ENCODE assay signal across 18 cellular contexts in the genomic region with DNA sequence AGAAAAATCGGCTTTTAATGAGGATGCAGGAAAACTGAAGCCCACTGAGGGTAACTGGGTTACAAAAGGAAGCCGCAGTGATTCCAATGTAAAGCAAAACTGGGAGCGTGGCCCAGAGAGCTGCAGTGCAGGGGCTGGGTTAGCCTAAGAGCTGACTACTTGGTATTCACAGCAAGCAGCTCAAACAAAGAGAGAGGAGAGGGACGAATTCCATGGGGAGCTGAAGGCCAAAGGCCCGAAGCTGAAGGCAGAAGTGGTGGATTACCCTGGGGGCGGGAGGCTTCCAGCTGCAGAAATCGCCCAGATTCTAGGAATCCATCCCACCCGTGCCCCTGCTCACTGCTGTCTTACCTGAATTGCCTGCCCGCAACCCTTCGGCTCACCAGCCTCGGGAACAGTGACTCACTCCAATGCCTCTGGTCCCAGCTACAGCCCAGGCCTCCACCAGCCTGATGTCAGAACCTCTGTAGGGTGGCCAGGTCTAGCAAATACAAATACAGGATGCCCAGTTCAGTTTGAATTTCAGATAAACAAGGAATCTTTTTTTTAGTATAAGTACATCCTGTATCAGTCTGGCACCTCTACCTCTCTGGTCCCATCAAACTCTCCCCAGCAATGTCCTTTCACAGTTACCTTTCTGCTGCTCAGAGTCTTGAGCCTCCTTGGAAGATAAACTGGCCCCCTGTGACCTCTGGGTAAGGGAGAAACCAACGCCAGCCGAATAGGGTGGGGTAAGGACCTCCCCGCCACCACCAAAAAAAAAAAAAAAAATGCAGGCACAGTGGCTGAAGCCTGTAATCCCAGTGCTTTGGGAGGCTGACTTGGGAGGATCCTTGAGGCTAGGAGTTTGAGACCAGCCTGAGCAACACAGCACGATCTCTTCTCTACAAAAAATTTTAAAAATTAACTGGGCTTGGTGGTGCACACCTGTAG. TPM values are rescaled to one million over a fixed set of nuclear protein-coding genes. Genes with fewer than 3 reads are reported as not detected.
A peak's percentile ranks its signal among the peaks of the same experiment; 100 is the strongest.
DNase-seq lines count a peak whose midpoint lies in the region; ATAC-seq, FAIRE-seq and TF ChIP-seq lines count a peak whose summit lies in the region.
"Had no signal": no experiment of that assay in that cellular context is flagged by ENCODE, and none has a peak within 500 bp of the region (broad histone marks: within the 10 kb centered on the region; RNA-seq: fewer than 3 reads in every experiment).

No MANE protein-coding gene starts in this region.

- no peak overlapping the region for H3K56ac ChIP-seq in IMR-90 (ENCODE audit: extremely low read depth, insufficient read depth, low read length)

- TF ChIP-seq POLR2A in IMR-90 (IDR thresholded peaks at IDR 0.05; ENCODE audit: low read depth, low read length): no peak
- no peak for TF ChIP-seq POLR2A in K562 (conservative IDR thresholded peaks at IDR 0.05)
- no peak for TF ChIP-seq POLR2A in upper lobe of left lung (IDR thresholded peaks at IDR 0.05)

- dilution Hi-C loops in IMR-90 (cut with HindIII; ENCODE audit: low sequenced_read_pairs, unreplicated experiment): no loop called here

- intact Hi-C loops in IMR-90 (cut with micrococcal nuclease) (no loop called here), K562 (cut with micrococcal nuclease) (no loop called here), lower lobe of right lung (cut with DNase I) (no loop called here)

- TF ChIP-seq EP300 in K562 (IDR thresholded peaks at IDR 0.05; ENCODE audit: low read length) (no peak), upper lobe of left lung (IDR thresholded peaks at IDR 0.05) (no peak)

- H2BK120ac ChIP-seq in IMR-90 (ENCODE audit: low read depth, low read length): no peak overlapping the region; the same call in 1 of the 2 replicates

- peak overlapping the region; percentile 18; the same call in 1 of the 2 replicates for H2BK20ac ChIP-seq in IMR-90 (ENCODE audit: low read depth, low read length)

- WGBS in IMR-90 (ENCODE audit: extremely low coverage in 2 of 2, insufficient read length in 1 of 2), 2 experiments: 94% methylated on average over 3 of the region's 15 CpGs; no CpG with 5 or more reads in 1 of the 2 experiments
- WGBS in K562 (ENCODE audit: insufficient coverage, low coverage, missing lambda C conversion rate): 59% methylated on average over 12 of the region's 15 CpGs
- WGBS in upper lobe of left lung, 2 donors: 87 to 88% methylated on average over 15 of the region's 15 CpGs

- H3K4ac ChIP-seq in IMR-90 (ENCODE audit: low read depth, low read length): peak overlapping the region; percentile 22

- H4K91ac ChIP-seq in IMR-90 (ENCODE audit: insufficient read depth, low read depth, low read length): no peak overlapping the region

- H4K8ac ChIP-seq in IMR-90 (ENCODE audit: low read depth in 2 of 2, low read length in 2 of 2): no peak overlapping the region; a peak in 2 of 4 replicates

- peaks cover 2 to 5% of the 10 kb centered on the region in 2 donors for H3K4me1 Mint-ChIP-seq in stimulated activated naive B cell treated with anti-CD40 and anti-IgM and Interleukin-4, amounts not matched to agents 10 μg/mL and 1 μg/mL and 100 μg/mL, for 72 hours
- H3K4me1 Mint-ChIP-seq in natural killer cell treated with Interleukin-12 subunit alpha and Interleukin-12 subunit beta and Interleukin-15 and Interleukin-18, amount 100 ng/mL, for 72 hours (ENCODE audit: low read depth in 2 of 2): no peaks in the 10 kb centered on the region

- DNase-seq in Daoy (ENCODE audit: low read depth) (peak; percentile 45), IMR-90 (no peak), K562 (ENCODE audit: extremely low read depth in 1 of 4, low spot score in 3 of 4) (peak in 1 of 4 experiments; percentile 64), lower lobe of right lung (peak; percentile 29), upper lobe of left lung (no peak)
- DNase-seq in stimulated activated naive B cell treated with anti-CD40 and anti-IgM and Interleukin-4, amounts not matched to agents 10 μg/mL and 1 μg/mL and 100 μg/mL, for 72 hours: no peak
- no peak for DNase-seq in natural killer cell treated with Interleukin-12 subunit alpha and Interleukin-12 subunit beta and Interleukin-15 and Interleukin-18, amount 100 ng/mL, for 72 hours (ENCODE audit: low spot score)
- DNase-seq: activated CD4-positive, CD25-positive, alpha-beta regulatory T cell; activated CD8-positive, alpha-beta T cell treated with anti-CD3 and anti-CD28 coated beads, Interleukin-2, amount 10 ng/mL, durations not matched to agents 7 days and 5 days; activated naive CD4-positive, alpha-beta T cell treated with anti-CD3 and anti-CD28 coated beads, Interleukin-2, amount 10 ng/mL, durations not matched to agents 7 days and 5 days; activated T-cell treated with anti-CD3 and anti-CD28 coated beads, Interleukin-2, amount 50 U/mL, for 24 hours; CD4-positive, CD25-positive, alpha-beta regulatory T cell; NCI-H1436 treated with DMSO at 0.1 percent for 48 hours; NCI-H82 had no signal

- H3K9me3 ChIP-seq in IMR-90 (ENCODE audit: control insufficient read depth, insufficient read depth, low read length) (no peaks in the 10 kb centered on the region), K562 (replicated peaks; ENCODE audit: control insufficient read depth, insufficient read depth, low read depth, low read length) (no peaks in the 10 kb centered on the region), lower lobe of right lung (no peaks in the 10 kb centered on the region), upper lobe of left lung (no peaks in the 10 kb centered on the region)
- H3K9me3 ChIP-seq: right atrium auricular region had no signal

- H3K36me3 Mint-ChIP-seq in stimulated activated naive B cell treated with anti-CD40 and anti-IgM and Interleukin-4, amounts not matched to agents 10 μg/mL and 1 μg/mL and 100 μg/mL, for 72 hours: no peaks in the 10 kb centered on the region
- no peaks in the 10 kb centered on the region for H3K36me3 Mint-ChIP-seq in natural killer cell treated with Interleukin-12 subunit alpha and Interleukin-12 subunit beta and Interleukin-15 and Interleukin-18, amount 100 ng/mL, for 72 hours
- H3K36me3 Mint-ChIP-seq: activated naive CD4-positive, alpha-beta T cell treated with anti-CD3 and anti-CD28 coated beads, Interleukin-2, amount 10 ng/mL, durations not matched to agents 7 days and 5 days; CD4-positive, CD25-positive, alpha-beta regulatory T cell had no signal

- TF ChIP-seq CTCF in IMR-90 (conservative IDR thresholded peaks at IDR 0.05; ENCODE audit: low read depth, low read length) (no peak), K562 (IDR thresholded peaks at IDR 0.05 in 2 of 3, conservative IDR thresholded peaks at IDR 0.05 in 1 of 3; ENCODE audit: insufficient read depth in 2 of 3, low read depth in 1 of 3, low read length in 3 of 3) (no peak), lower lobe of right lung (IDR thresholded peaks at IDR 0.05) (no peak), upper lobe of left lung (IDR thresholded peaks at IDR 0.05) (no peak)

- H3K79me1 ChIP-seq in IMR-90 (ENCODE audit: low read depth in 1 of 2, low read length in 2 of 2): no peaks in the 10 kb centered on the region

- CTCF ChIA-PET in IMR-90 (lab: Yijun Ruan, JAX) (no interaction called here), K562 (lab: Yijun Ruan, JAX; ENCODE audit: low intra/inter-chr PET ratio) (no interaction called here)

- H3K4me3 ChIP-seq in IMR-90 (ENCODE audit: insufficient read depth, low read depth, low read length) (no peak overlapping the region), K562 (no peak overlapping the region), lower lobe of right lung (no peak overlapping the region), upper lobe of left lung (no peak overlapping the region)
- H3K4me3 ChIP-seq: right atrium auricular region had no signal

- H3K4me1 ChIP-seq in IMR-90 (ENCODE audit: control insufficient read depth, insufficient read depth, low read length) (peaks cover 2% of the 10 kb centered on the region; the same call in 1 of the 2 replicates), K562 (replicated peaks in 1 of 2; ENCODE audit: control insufficient read depth in 2 of 2, insufficient read depth in 2 of 2, low read length in 2 of 2) (peaks cover 25 to 39% of the 10 kb centered on the region in 2 experiments), lower lobe of right lung (no peaks in the 10 kb centered on the region), upper lobe of left lung (peaks cover 0 to 10% (median 2%) of the 10 kb centered on the region in 4 donors)
- H3K4me1 ChIP-seq: right atrium auricular region had no signal

- H2AK9ac ChIP-seq in IMR-90 (replicated peaks; ENCODE audit: low read depth, low read length, poor library complexity): no peak overlapping the region

- ATAC-seq in IMR-90 (ENCODE audit: low read depth) (no peak), K562 (peak; percentile 50), lower lobe of right lung (no peak), HG03135 (IDR thresholded peaks at IDR 0.05; ENCODE audit: unreplicated experiment) (no peak), upper lobe of left lung (ENCODE audit: low FRiP score in 2 of 2) (no peak)
- ATAC-seq in stimulated activated naive B cell treated with anti-CD40 and anti-IgM and Interleukin-4, amounts not matched to agents 10 μg/mL and 1 μg/mL and 100 μg/mL, for 72 hours (replicated peaks): no peak
- ATAC-seq in natural killer cell treated with Interleukin-12 subunit alpha and Interleukin-12 subunit beta and Interleukin-15 and Interleukin-18, amount 100 ng/mL, for 72 hours: no peak
- ATAC-seq: activated CD8-positive, alpha-beta T cell treated with anti-CD3 and anti-CD28 coated beads, Interleukin-2, amount 10 ng/mL, durations not matched to agents 7 days and 5 days; left lobe of liver had no signal

- no peak for FAIRE-seq in K562 (lab: Jason Lieb, UNC)
- FAIRE-seq: colon had no signal

- BruUV-seq in IMR-90 (replicated peaks; lab: Mats Ljungman, UMichigan): no TSS peak
- no TSS peak for BruUV-seq in K562 (replicated peaks; lab: Mats Ljungman, UMichigan)

- H2BK5ac ChIP-seq in IMR-90 (ENCODE audit: low read depth, low read length, poor library complexity, severe bottlenecking): no peak overlapping the region

- H3K27ac Mint-ChIP-seq in stimulated activated naive B cell treated with anti-CD40 and anti-IgM and Interleukin-4, amounts not matched to agents 10 μg/mL and 1 μg/mL and 100 μg/mL, for 72 hours: no peak overlapping the region
- no peak overlapping the region for H3K27ac Mint-ChIP-seq in natural killer cell treated with Interleukin-12 subunit alpha and Interleukin-12 subunit beta and Interleukin-15 and Interleukin-18, amount 100 ng/mL, for 72 hours
- H3K27ac Mint-ChIP-seq: activated CD8-positive, alpha-beta T cell treated with anti-CD3 and anti-CD28 coated beads, Interleukin-2, amount 10 ng/mL, durations not matched to agents 7 days and 5 days; activated naive CD4-positive, alpha-beta T cell treated with anti-CD3 and anti-CD28 coated beads, Interleukin-2, amount 10 ng/mL, durations not matched to agents 7 days and 5 days; activated T-cell treated with anti-CD3 and anti-CD28 coated beads, Interleukin-2, amount 50 U/mL, for 24 hours; CD4-positive, CD25-positive, alpha-beta regulatory T cell had no signal

- no peak overlapping the region for H3K23ac ChIP-seq in IMR-90 (ENCODE audit: low read depth, low read length)

- no peaks in the 10 kb centered on the region for H3K9me1 ChIP-seq in IMR-90 (ENCODE audit: insufficient read depth, low read length)
- no peaks in the 10 kb centered on the region for H3K9me1 ChIP-seq in K562 (ENCODE audit: control insufficient read depth, insufficient read depth, low read length)

- POLR2A ChIA-PET in IMR-90 (lab: Charles Lee; ENCODE audit: unreplicated experiment) (no interaction called here), K562 (lab: Yijun Ruan, JAX) (interaction anchor here (0.7 to 1.6 kb wide), 5 partner anchors 9 to 65 kb away, joined by 3 to 7 read pairs (median 3); a partner anchor contains a TSS)

- H3K4me2 ChIP-seq in IMR-90 (ENCODE audit: low read depth, low read length) (no peak overlapping the region), K562 (ENCODE audit: insufficient read depth, low read length) (peak overlapping the region; percentile 17)

- H3K27me3 ChIP-seq in IMR-90 (ENCODE audit: control insufficient read depth, insufficient read depth, low read length) (no peaks in the 10 kb centered on the region), K562 (ENCODE audit: control insufficient read depth in 2 of 2, insufficient read depth in 2 of 2, low read length in 2 of 2) (no peaks in the 10 kb centered on the region), lower lobe of right lung (ENCODE audit: low read depth) (no peaks in the 10 kb centered on the region), upper lobe of left lung (no peaks in the 10 kb centered on the region)
- H3K27me3 ChIP-seq: right atrium auricular region had no signal

- H3K79me2 ChIP-seq in K562 (ENCODE audit: control insufficient read depth, insufficient read depth, low read length): peaks cover 8% of the 10 kb centered on the region

- H3K14ac ChIP-seq in IMR-90 (replicated peaks; ENCODE audit: low read depth, low read length): no peak overlapping the region

- H3K27ac ChIP-seq in IMR-90 (ENCODE audit: insufficient read depth, low read length) (no peak overlapping the region), K562 (ENCODE audit: extremely low read depth, low read depth, low read length) (peak overlapping the region; percentile 35; the same call in 1 of the 3 replicates), lower lobe of right lung (no peak overlapping the region), upper lobe of left lung (no peak overlapping the region)
- H3K27ac ChIP-seq: right atrium auricular region had no signal

- H4K5ac ChIP-seq in IMR-90 (ENCODE audit: low read depth, low read length): no peak overlapping the region

- in situ Hi-C loops in IMR-90 (cut with MboI; ENCODE audit: low sequenced_read_pairs): no loop called here
- in situ Hi-C loops in K562 (cut with MboI): no loop called here

- TF ChIP-seq RAD21 in IMR-90 (IDR thresholded peaks at IDR 0.05; ENCODE audit: low read length) (no peak), K562 (CRISPR knock-in tag; conservative IDR thresholded peaks at IDR 0.05 in 1 of 2, IDR thresholded peaks at IDR 0.05 in 1 of 2) (no peak)

- no peaks in the 10 kb centered on the region for H3K9me3 Mint-ChIP-seq in stimulated activated naive B cell treated with anti-CD40 and anti-IgM and Interleukin-4, amounts not matched to agents 10 μg/mL and 1 μg/mL and 100 μg/mL, for 72 hours
- no peaks in the 10 kb centered on the region for H3K9me3 Mint-ChIP-seq in natural killer cell treated with Interleukin-12 subunit alpha and Interleukin-12 subunit beta and Interleukin-15 and Interleukin-18, amount 100 ng/mL, for 72 hours
- H3K9me3 Mint-ChIP-seq: activated naive CD4-positive, alpha-beta T cell treated with anti-CD3 and anti-CD28 coated beads, Interleukin-2, amount 10 ng/mL, durations not matched to agents 7 days and 5 days; activated T-cell treated with anti-CD3 and anti-CD28 coated beads, Interleukin-2, amount 50 U/mL, for 24 hours; CD4-positive, CD25-positive, alpha-beta regulatory T cell had no signal

- no peak overlapping the region for H2BK15ac ChIP-seq in IMR-90 (ENCODE audit: low read depth, low read length)

- H3K4me3 Mint-ChIP-seq in stimulated activated naive B cell treated with anti-CD40 and anti-IgM and Interleukin-4, amounts not matched to agents 10 μg/mL and 1 μg/mL and 100 μg/mL, for 72 hours: no peak overlapping the region
- H3K4me3 Mint-ChIP-seq in natural killer cell treated with Interleukin-12 subunit alpha and Interleukin-12 subunit beta and Interleukin-15 and Interleukin-18, amount 100 ng/mL, for 72 hours: no peak overlapping the region
- H3K4me3 Mint-ChIP-seq: activated CD8-positive, alpha-beta T cell treated with anti-CD3 and anti-CD28 coated beads, Interleukin-2, amount 10 ng/mL, durations not matched to agents 7 days and 5 days; activated naive CD4-positive, alpha-beta T cell treated with anti-CD3 and anti-CD28 coated beads, Interleukin-2, amount 10 ng/mL, durations not matched to agents 7 days and 5 days; activated T-cell treated with anti-CD3 and anti-CD28 coated beads, Interleukin-2, amount 50 U/mL, for 24 hours; CD4-positive, CD25-positive, alpha-beta regulatory T cell had no signal

- no peaks in the 10 kb centered on the region for H3K27me3 Mint-ChIP-seq in stimulated activated naive B cell treated with anti-CD40 and anti-IgM and Interleukin-4, amounts not matched to agents 10 μg/mL and 1 μg/mL and 100 μg/mL, for 72 hours
- H3K27me3 Mint-ChIP-seq in natural killer cell treated with Interleukin-12 subunit alpha and Interleukin-12 subunit beta and Interleukin-15 and Interleukin-18, amount 100 ng/mL, for 72 hours: no peaks in the 10 kb centered on the region
- H3K27me3 Mint-ChIP-seq: activated T-cell treated with anti-CD3 and anti-CD28 coated beads, Interleukin-2, amount 50 U/mL, for 24 hours had no signal

- H3K36me3 ChIP-seq in IMR-90 (ENCODE audit: control insufficient read depth, insufficient read depth, low read length) (no peaks in the 10 kb centered on the region), K562 (ENCODE audit: control insufficient read depth, insufficient read depth, low read length) (no peaks in the 10 kb centered on the region; the same call in 2 of the 3 replicates), lower lobe of right lung (no peaks in the 10 kb centered on the region), upper lobe of left lung (no peaks in the 10 kb centered on the region)
- H3K36me3 ChIP-seq: right atrium auricular region had no signal

- H4K20me1 ChIP-seq in IMR-90 (ENCODE audit: insufficient read depth, low read length): no peaks in the 10 kb centered on the region
- no peaks in the 10 kb centered on the region for H4K20me1 ChIP-seq in K562 (replicated peaks; ENCODE audit: control insufficient read depth, insufficient read depth, low read length)

- no peak overlapping the region for H3K18ac ChIP-seq in IMR-90 (ENCODE audit: low read depth, low read length)

- H3K9ac ChIP-seq in IMR-90 (ENCODE audit: low read depth, low read length): no peak overlapping the region
- peak overlapping the region; percentile 40 to 45; a peak in 3 of 4 replicates for H3K9ac ChIP-seq in K562 (ENCODE audit: insufficient read depth in 1 of 2, low read depth in 2 of 2, low read length in 2 of 2)

- peak overlapping the region; percentile 74 for H2AFZ ChIP-seq in IMR-90 (replicated peaks; ENCODE audit: low read length, poor library complexity)
- peak overlapping the region; percentile 90 for H2AFZ ChIP-seq in K562 (ENCODE audit: low read depth, low read length)

- H2AK5ac ChIP-seq in IMR-90 (ENCODE audit: low read depth, low read length): peak overlapping the region; percentile 29

RNA-seq across cellular contexts. Expression of a gene that starts 14.6 kb away (rescaled TPM):
- 15.4 and 20.7 TPM in 2 replicates for total RNA-seq in Daoy (2014; rRNA removed; shearing (Covaris generic))
- total RNA-seq in IMR-90 (2012; rRNA removed) (23.6 and 24.0 TPM in 2 replicates), K562 (2014; rRNA removed) (51.8 and 62.6 TPM in 2 replicates), K562 (2014; rRNA removed; fragmentation: Illumina TruSeq; extraction: Trizol) (71.9 and 79.2 TPM in 2 replicates), K562 (2015; rRNA removed; fragmentation: Illumina TruSeq; extraction: Trizol) (65.3 and 67.3 TPM in 2 replicates), K562 (2021) (129 and 148 TPM in 2 replicates), lower lobe of right lung (57.6 TPM), upper lobe of left lung (100 to 1,000 TPM in 1 of 6 donors, 10 to 100 TPM in 5; 24.6 to 120 (median 51.8) TPM)
- polyA plus RNA-seq in IMR-90 (2012; rRNA removed) (28.2 and 28.3 TPM in 2 replicates), K562 (2011; rRNA removed) (80.8 and 95.0 TPM in 2 replicates), K562 (2014; fragmentation: Illumina TruSeq; extraction: Trizol) (97.2 and 121 TPM in 2 replicates), K562 (2014; fragmentation: Nextera tagmentation; extraction: Ambion mirVana) (10 to 100 TPM; 31.8 to 58.0 TPM), K562 (2014; rRNA removed) (63.9 and 79.5 TPM in 2 replicates)
- polyA plus RNA-seq in IMR-90 (2012; cell fraction: cytosol; rRNA removed): 12.6 and 14.1 TPM in 2 replicates
- 43.6 and 72.5 TPM in 2 replicates for polyA plus RNA-seq in IMR-90 (2012; cell fraction: nucleus; rRNA removed; ENCODE audit: low replicate concordance)
- 399 and 515 TPM in 2 replicates for total RNA-seq in K562 (2011; cell fraction: chromatin; rRNA removed; ENCODE audit: low replicate concordance)
- 184 and 194 TPM in 2 replicates for total RNA-seq in K562 (2011; cell fraction: nucleolus; rRNA removed)
- total RNA-seq in K562 (2011; cell fraction: nucleoplasm; rRNA removed): 232 and 241 TPM in 2 replicates
- 42.9 and 46.7 TPM in 2 replicates for polyA plus RNA-seq in K562 (2011; cell fraction: cytosol; rRNA removed)
- 147 and 184 TPM in 2 replicates for polyA plus RNA-seq in K562 (2011; cell fraction: nucleus; rRNA removed)
- 48.4 and 62.9 TPM in 2 replicates for polyA plus RNA-seq in K562 (2012)
- polyA minus RNA-seq in K562 (2011; rRNA and poly(A)+ RNA removed): 140 and 160 TPM in 2 replicates
- 71.6 and 73.2 TPM in 2 replicates for polyA minus RNA-seq in K562 (2011; cell fraction: cytosol; rRNA and poly(A)+ RNA removed)
- 125 and 198 TPM in 2 replicates for polyA minus RNA-seq in K562 (2011; cell fraction: nucleus; rRNA and poly(A)+ RNA removed)
- 10 to 100 TPM; 42.1 to 65.7 TPM for total RNA-seq in natural killer cell treated with Interleukin-12 subunit alpha and Interleukin-12 subunit beta and Interleukin-15 and Interleukin-18, amount 100 ng/mL, for 72 hours

Comparison
In these comparisons a context has a peak if more than half of its experiments do, and no peak if none do; other contexts are left out.
1. DNase-seq: peak in Daoy (single experiment) and lower lobe of right lung (single experiment); none in IMR-90 (single experiment), stimulated activated naive B cell treated with anti-CD40 and anti-IgM and Interleukin-4, amounts not matched to agents 10 μg/mL and 1 μg/mL and 100 μg/mL, for 72 hours (single experiment), upper lobe of left lung (0 of 2) and natural killer cell treated with Interleukin-12 subunit alpha and Interleukin-12 subunit beta and Interleukin-15 and Interleukin-18, amount 100 ng/mL, for 72 hours (single experiment).